In the genomic region with DNA sequence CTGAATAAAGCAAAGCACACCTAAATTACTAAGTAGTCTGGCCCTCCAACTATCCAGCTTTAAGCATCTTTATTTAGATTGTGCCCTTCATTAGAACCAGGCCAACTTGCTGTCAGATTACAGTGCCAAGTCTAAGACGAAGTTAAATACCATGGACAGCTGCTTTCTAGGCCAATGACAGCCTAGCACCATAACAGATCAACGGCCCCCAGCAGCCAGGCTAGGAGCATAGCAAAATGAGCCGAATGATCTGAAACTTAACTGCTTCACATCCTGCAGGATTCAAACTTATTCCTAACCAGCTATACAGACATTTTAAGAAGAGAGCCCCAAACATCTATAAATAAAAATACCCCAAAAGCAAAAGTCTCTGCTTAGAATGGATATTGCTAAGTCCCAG, we compare ENCODE assay signal across 1 cellular context.
TF ChIP-seq lines count a peak whose summit lies in the region.

No MANE protein-coding gene starts in this region.

TF ChIP-seq in K562, 482 proteins besides CTCF, POLR2A, EP300 and RAD21 (continued from another document):
- TF ChIP-seq, protein P1, sequence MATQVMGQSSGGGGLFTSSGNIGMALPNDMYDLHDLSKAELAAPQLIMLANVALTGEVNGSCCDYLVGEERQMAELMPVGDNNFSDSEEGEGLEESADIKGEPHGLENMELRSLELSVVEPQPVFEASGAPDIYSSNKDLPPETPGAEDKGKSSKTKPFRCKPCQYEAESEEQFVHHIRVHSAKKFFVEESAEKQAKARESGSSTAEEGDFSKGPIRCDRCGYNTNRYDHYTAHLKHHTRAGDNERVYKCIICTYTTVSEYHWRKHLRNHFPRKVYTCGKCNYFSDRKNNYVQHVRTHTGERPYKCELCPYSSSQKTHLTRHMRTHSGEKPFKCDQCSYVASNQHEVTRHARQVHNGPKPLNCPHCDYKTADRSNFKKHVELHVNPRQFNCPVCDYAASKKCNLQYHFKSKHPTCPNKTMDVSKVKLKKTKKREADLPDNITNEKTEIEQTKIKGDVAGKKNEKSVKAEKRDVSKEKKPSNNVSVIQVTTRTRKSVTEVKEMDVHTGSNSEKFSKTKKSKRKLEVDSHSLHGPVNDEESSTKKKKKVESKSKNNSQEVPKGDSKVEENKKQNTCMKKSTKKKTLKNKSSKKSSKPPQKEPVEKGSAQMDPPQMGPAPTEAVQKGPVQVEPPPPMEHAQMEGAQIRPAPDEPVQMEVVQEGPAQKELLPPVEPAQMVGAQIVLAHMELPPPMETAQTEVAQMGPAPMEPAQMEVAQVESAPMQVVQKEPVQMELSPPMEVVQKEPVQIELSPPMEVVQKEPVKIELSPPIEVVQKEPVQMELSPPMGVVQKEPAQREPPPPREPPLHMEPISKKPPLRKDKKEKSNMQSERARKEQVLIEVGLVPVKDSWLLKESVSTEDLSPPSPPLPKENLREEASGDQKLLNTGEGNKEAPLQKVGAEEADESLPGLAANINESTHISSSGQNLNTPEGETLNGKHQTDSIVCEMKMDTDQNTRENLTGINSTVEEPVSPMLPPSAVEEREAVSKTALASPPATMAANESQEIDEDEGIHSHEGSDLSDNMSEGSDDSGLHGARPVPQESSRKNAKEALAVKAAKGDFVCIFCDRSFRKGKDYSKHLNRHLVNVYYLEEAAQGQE (CRISPR knock-in tag; IDR thresholded peaks at IDR 0.05; ENCODE audit: low read depth), result peak; percentile 90
- TF ChIP-seq POU5F1 (IDR thresholded peaks at IDR 0.05; ENCODE audit: borderline replicate concordance, low read depth, low read length, partially characterized antibody) (no peak), NR1H2 (CRISPR knock-in tag; IDR thresholded peaks at IDR 0.05) (no peak), EHMT2 (IDR thresholded peaks at IDR 0.05) (peak; percentile 74; the same call in 1 of the 2 replicates), MIER1 (IDR thresholded peaks at IDR 0.05; ENCODE audit: low read depth) (peak; percentile 65; the same call in 1 of the 2 replicates)
TF ChIP-seq in K562: peak in this region for 3.
